Comparison of ENCODE assay signal across 2 cellular contexts in the genomic region with DNA sequence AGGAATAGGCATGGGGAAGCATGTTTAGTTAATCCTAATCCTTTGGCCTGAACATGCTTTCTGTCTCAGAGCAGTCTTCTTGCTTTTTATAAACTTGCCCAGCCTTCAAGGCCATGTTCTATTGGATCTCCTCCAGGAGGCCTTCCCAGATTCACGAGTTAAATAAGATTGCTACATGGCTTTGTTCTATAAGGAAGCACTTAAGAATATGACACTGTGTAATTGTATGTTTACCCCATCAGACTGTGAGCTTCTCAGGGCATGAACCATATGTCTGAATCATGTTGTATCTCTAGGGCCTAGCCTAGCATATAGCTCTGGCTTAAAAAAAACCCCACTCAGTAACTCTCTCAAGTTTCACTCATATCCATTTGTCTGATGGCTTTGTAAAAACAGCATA.
TF ChIP-seq lines count a peak whose summit lies in the region.

No MANE protein-coding gene starts in this region.

TF ChIP-seq in HepG2, 621 proteins besides CTCF, POLR2A, EP300 and RAD21:
- TF ChIP-seq SOX6 (IDR thresholded peaks at IDR 0.05): no peak
- no peak for TF ChIP-seq SOX6 (CRISPR knock-in tag; IDR thresholded peaks at IDR 0.05)
- TF ChIP-seq, protein P1, sequence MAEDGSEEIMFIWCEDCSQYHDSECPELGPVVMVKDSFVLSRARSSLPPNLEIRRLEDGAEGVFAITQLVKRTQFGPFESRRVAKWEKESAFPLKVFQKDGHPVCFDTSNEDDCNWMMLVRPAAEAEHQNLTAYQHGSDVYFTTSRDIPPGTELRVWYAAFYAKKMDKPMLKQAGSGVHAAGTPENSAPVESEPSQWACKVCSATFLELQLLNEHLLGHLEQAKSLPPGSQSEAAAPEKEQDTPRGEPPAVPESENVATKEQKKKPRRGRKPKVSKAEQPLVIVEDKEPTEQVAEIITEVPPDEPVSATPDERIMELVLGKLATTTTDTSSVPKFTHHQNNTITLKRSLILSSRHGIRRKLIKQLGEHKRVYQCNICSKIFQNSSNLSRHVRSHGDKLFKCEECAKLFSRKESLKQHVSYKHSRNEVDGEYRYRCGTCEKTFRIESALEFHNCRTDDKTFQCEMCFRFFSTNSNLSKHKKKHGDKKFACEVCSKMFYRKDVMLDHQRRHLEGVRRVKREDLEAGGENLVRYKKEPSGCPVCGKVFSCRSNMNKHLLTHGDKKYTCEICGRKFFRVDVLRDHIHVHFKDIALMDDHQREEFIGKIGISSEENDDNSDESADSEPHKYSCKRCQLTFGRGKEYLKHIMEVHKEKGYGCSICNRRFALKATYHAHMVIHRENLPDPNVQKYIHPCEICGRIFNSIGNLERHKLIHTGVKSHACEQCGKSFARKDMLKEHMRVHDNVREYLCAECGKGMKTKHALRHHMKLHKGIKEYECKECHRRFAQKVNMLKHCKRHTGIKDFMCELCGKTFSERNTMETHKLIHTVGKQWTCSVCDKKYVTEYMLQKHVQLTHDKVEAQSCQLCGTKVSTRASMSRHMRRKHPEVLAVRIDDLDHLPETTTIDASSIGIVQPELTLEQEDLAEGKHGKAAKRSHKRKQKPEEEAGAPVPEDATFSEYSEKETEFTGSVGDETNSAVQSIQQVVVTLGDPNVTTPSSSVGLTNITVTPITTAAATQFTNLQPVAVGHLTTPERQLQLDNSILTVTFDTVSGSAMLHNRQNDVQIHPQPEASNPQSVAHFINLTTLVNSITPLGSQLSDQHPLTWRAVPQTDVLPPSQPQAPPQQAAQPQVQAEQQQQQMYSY (CRISPR knock-in tag; IDR thresholded peaks at IDR 0.05): no peak
- TF ChIP-seq, protein P2, sequence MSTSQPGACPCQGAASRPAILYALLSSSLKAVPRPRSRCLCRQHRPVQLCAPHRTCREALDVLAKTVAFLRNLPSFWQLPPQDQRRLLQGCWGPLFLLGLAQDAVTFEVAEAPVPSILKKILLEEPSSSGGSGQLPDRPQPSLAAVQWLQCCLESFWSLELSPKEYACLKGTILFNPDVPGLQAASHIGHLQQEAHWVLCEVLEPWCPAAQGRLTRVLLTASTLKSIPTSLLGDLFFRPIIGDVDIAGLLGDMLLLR (CRISPR knock-in tag; IDR thresholded peaks at IDR 0.05): no peak
- TF ChIP-seq ZNF841 (CRISPR knock-in tag; IDR thresholded peaks at IDR 0.05; ENCODE audit: borderline replicate concordance): no peak
- TF ChIP-seq ZNF891 (CRISPR knock-in tag; IDR thresholded peaks at IDR 0.05): no peak
- TF ChIP-seq GATAD2A (CRISPR knock-in tag; IDR thresholded peaks at IDR 0.05): no peak
- TF ChIP-seq ZNF24 (IDR thresholded peaks at IDR 0.05): no peak
- TF ChIP-seq ZNF530 (CRISPR knock-in tag; IDR thresholded peaks at IDR 0.05; ENCODE audit: low read depth): no peak
- TF ChIP-seq MBD4 (IDR thresholded peaks at IDR 0.05; ENCODE audit: borderline replicate concordance, low read length): no peak
- no peak for TF ChIP-seq TEAD2 (CRISPR knock-in tag; IDR thresholded peaks at IDR 0.05)
- no peak for TF ChIP-seq ADNP (CRISPR knock-in tag; IDR thresholded peaks at IDR 0.05)

TF ChIP-seq in WTC11, 78 proteins besides CTCF, POLR2A, EP300 and RAD21 (continued from another document):
- TF ChIP-seq FOXJ3 (CRISPR knock-in tag; IDR thresholded peaks at IDR 0.05; ENCODE audit: borderline replicate concordance): no peak
- no peak for TF ChIP-seq EMX1 (CRISPR knock-in tag; IDR thresholded peaks at IDR 0.05)
- no peak for TF ChIP-seq SMAD3 (CRISPR knock-in tag; IDR thresholded peaks at IDR 0.05; ENCODE audit: borderline replicate concordance)
- TF ChIP-seq, protein P3, sequence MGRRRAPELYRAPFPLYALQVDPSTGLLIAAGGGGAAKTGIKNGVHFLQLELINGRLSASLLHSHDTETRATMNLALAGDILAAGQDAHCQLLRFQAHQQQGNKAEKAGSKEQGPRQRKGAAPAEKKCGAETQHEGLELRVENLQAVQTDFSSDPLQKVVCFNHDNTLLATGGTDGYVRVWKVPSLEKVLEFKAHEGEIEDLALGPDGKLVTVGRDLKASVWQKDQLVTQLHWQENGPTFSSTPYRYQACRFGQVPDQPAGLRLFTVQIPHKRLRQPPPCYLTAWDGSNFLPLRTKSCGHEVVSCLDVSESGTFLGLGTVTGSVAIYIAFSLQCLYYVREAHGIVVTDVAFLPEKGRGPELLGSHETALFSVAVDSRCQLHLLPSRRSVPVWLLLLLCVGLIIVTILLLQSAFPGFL (CRISPR knock-in tag; IDR thresholded peaks at IDR 0.05; ENCODE audit: borderline replicate concordance): no peak
- TF ChIP-seq ZNF423 (CRISPR knock-in tag; IDR thresholded peaks at IDR 0.05): no peak
- TF ChIP-seq SP1 (CRISPR knock-in tag; conservative IDR thresholded peaks at IDR 0.05): no peak
- TF ChIP-seq, protein P4, sequence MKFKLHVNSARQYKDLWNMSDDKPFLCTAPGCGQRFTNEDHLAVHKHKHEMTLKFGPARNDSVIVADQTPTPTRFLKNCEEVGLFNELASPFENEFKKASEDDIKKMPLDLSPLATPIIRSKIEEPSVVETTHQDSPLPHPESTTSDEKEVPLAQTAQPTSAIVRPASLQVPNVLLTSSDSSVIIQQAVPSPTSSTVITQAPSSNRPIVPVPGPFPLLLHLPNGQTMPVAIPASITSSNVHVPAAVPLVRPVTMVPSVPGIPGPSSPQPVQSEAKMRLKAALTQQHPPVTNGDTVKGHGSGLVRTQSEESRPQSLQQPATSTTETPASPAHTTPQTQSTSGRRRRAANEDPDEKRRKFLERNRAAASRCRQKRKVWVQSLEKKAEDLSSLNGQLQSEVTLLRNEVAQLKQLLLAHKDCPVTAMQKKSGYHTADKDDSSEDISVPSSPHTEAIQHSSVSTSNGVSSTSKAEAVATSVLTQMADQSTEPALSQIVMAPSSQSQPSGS (CRISPR knock-in tag; IDR thresholded peaks at IDR 0.05; ENCODE audit: borderline replicate concordance, low read depth): no peak
